Comparison of ENCODE assay signal across 30 cellular contexts in genomic region chr9:82673201-82673600, GRCh38.
"Had no signal": no experiment of that assay in that cellular context is flagged by ENCODE, and none has a peak within 500 bp of the region (broad histone marks: within the 10 kb centered on the region; RNA-seq: fewer than 3 reads in every experiment).

No MANE protein-coding gene starts in this region.

- H3K4me1 ChIP-seq: ascending aorta had no signal

- DNase-seq: activated B cell treated with CpG ODN at 0.5 μM for 24 hours; activated CD4-positive, alpha-beta memory T cell treated with anti-CD3 and anti-CD28 coated beads, Interleukin-2, amount 10 ng/mL, durations not matched to agents 7 days and 5 days; activated CD4-positive, alpha-beta T cell treated with anti-CD3 and anti-CD28 coated beads for 4 hours; activated CD4-positive, alpha-beta T cell treated with anti-CD3 and anti-CD28 coated beads, Interleukin-2, amount 10 ng/mL, durations not matched to agents 7 days and 5 days; activated CD4-positive, alpha-beta T cell treated with anti-CD3 and anti-CD28 coated beads, Interleukin-2, amount 50 U/mL, for 48 hours; activated CD4-positive, CD25-positive, alpha-beta regulatory T cell treated with anti-CD3 and anti-CD28 coated beads, Interleukin-2, amount 50 U/mL, for 72 hours; activated CD8-positive, alpha-beta memory T cell treated with anti-CD3 and anti-CD28 coated beads for 24 hours; activated CD8-positive, alpha-beta memory T cell treated with anti-CD3 and anti-CD28 coated beads, Interleukin-2, amount 10 ng/mL, durations not matched to agents 7 days and 5 days; activated CD8-positive, alpha-beta memory T cell treated with anti-CD3 and anti-CD28 coated beads, Interleukin-2, amount 50 U/mL, for 48 hours; activated CD8-positive, alpha-beta T cell treated with anti-CD3 and anti-CD28 coated beads, Interleukin-2, amount 10 ng/mL, durations not matched to agents 7 days and 5 days; activated effector memory CD4-positive, alpha-beta T cell treated with Interleukin-2 at 50 U/mL for 16 hours; activated gamma-delta T cell; activated naive CD4-positive, alpha-beta T cell treated with anti-CD3 and anti-CD28 coated beads, Interleukin-2, amount 10 ng/mL, durations not matched to agents 7 days and 5 days; activated naive CD4-positive, alpha-beta T cell treated with Interleukin-2 at 50 U/mL for 16 hours; activated naive CD8-positive, alpha-beta T cell treated with anti-CD3 and anti-CD28 coated beads, Interleukin-2, amount 10 ng/mL, durations not matched to agents 7 days and 5 days; activated naive CD8-positive, alpha-beta T cell treated with anti-CD3 and anti-CD28 coated beads, Interleukin-2, amount 50 U/mL, for 24 hours; activated T-cell treated with anti-CD3 and anti-CD28 coated beads, Interleukin-2, amount 50 U/mL, for 24 hours; activated T-cell treated with anti-CD3 and anti-CD28 coated beads, Interleukin-2, amount 50 U/mL, for 48 hours; amygdala; anterior cingulate cortex; caudate nucleus; cerebellar nuclear complex; SW 1271; T-helper 1 cell; T-helper 2 cell; T-helper 9 cell had no signal

- H3K27ac ChIP-seq: ascending aorta, cardiac muscle cell, VCaP had no signal

- H3K4me3 ChIP-seq: ascending aorta, cardiac muscle cell had no signal

- ATAC-seq: activated CD8-positive, alpha-beta memory T cell treated with anti-CD3 and anti-CD28 coated beads, Interleukin-2, amount 10 ng/mL, durations not matched to agents 7 days and 5 days; activated CD8-positive, alpha-beta T cell treated with anti-CD3 and anti-CD28 coated beads, Interleukin-2, amount 10 ng/mL, durations not matched to agents 7 days and 5 days; activated naive CD8-positive, alpha-beta T cell treated with anti-CD3 and anti-CD28 coated beads, Interleukin-2, amount 50 U/mL, for 24 hours had no signal

- H3K9me3 ChIP-seq: ascending aorta had no signal

- H3K27me3 ChIP-seq: ascending aorta, cardiac muscle cell had no signal

- H3K36me3 ChIP-seq: ascending aorta, cardiac muscle cell had no signal

- FAIRE-seq: TTC549 had no signal
